ENCODE assay signal across 21 cellular contexts in genomic region chr5:68547049-68547448, GRCh38.
"Had no signal": no experiment of that assay in that cellular context is flagged by ENCODE, and none has a peak within 500 bp of the region (broad histone marks: within the 10 kb centered on the region; RNA-seq: fewer than 3 reads in every experiment).

No MANE protein-coding gene starts in this region.

- DNase-seq: Kasumi-1, MM.1S, NCI-H1092 treated with DMSO at 0.1 percent for 48 hours, NCI-H1436, NCI-H187, NCI-H2029, NCI-H2081 treated with DMSO at 0.1 percent for 48 hours, NCI-H2171 treated with DMSO at 0.1 percent for 48 hours, NCI-H345, NCI-H446 treated with DMSO at 0.1 percent for 48 hours, NCI-H510A treated with DMSO at 0.1 percent for 48 hours, NCI-H526, SHP77 treated with DMSO at 0.1 percent for 48 hours, SJCRH30 had no signal

- H3K4me3 Mint-ChIP-seq: IgD-negative memory B cell had no signal

- H3K36me3 ChIP-seq: SJCRH30 had no signal

- H3K27ac ChIP-seq: KMS-11, SJCRH30, SK-N-MC had no signal

- ATAC-seq: HepG2, K562, Panc1, Right ventricle myocardium inferior had no signal

- H3K27me3 ChIP-seq: SJCRH30 had no signal

- H3K9me3 ChIP-seq: SJCRH30 had no signal

- H3K4me2 ChIP-seq: KMS-11 had no signal

- H3K4me3 ChIP-seq: K562, SJCRH30, SK-N-MC had no signal

- H3K27ac Mint-ChIP-seq: IgD-negative memory B cell had no signal

- H3K9me3 Mint-ChIP-seq: IgD-negative memory B cell had no signal
